Comparison of ENCODE assay signal across 17 cellular contexts in genomic region chr5:168296687-168297086, GRCh38. TPM values are rescaled to one million over a fixed set of nuclear protein-coding genes. Genes with fewer than 3 reads are reported as not detected.
DNase-seq lines count a peak whose midpoint lies in the region; ATAC-seq and TF ChIP-seq lines count a peak whose summit lies in the region.
"Had no signal": no experiment of that assay in that cellular context is flagged by ENCODE, and none has a peak within 500 bp of the region (broad histone marks: within the 10 kb centered on the region; RNA-seq: fewer than 3 reads in every experiment).

No MANE protein-coding gene starts in this region.

- TF ChIP-seq CTCF in Calu3 (IDR thresholded peaks at IDR 0.05; ENCODE audit: unreplicated experiment) (no peak), RWPE2 (IDR thresholded peaks at IDR 0.05; ENCODE audit: poor library complexity, severe bottlenecking) (no peak), stomach (IDR thresholded peaks at IDR 0.05) (no peak)

- intact Hi-C loops in Calu3 (cut with micrococcal nuclease; ENCODE audit: unreplicated experiment), result no loop called here
- intact Hi-C loops in stomach (cut with DNase I; ENCODE audit: low total_unique reads), result no loop called here

- H3K9me3 Mint-ChIP-seq in Calu3 (ENCODE audit: low read depth, unreplicated experiment), result no peaks in the 10 kb centered on the region
- H3K9me3 Mint-ChIP-seq: H9, IgD-negative memory B cell had no signal

- CTCF ChIA-PET in Calu3 (lab: Charles Lee), result interaction anchor here (1.3 to 1.8 kb wide), 4 partner anchors 15 to 63 kb away, joined by 8 to 11 read pairs (median 10); no protein-coding TSS in a partner anchor

- H3K4me1 ChIP-seq in RWPE2 (ENCODE audit: insufficient read depth, poor library complexity, severe bottlenecking), result peaks cover 56% of the 10 kb centered on the region
- peaks cover 18 to 68% (median 32%) of the 10 kb centered on the region in 4 donors for H3K4me1 ChIP-seq in stomach
- H3K4me1 ChIP-seq: SJCRH30 had no signal

- H3K27me3 ChIP-seq in RWPE2 (ENCODE audit: insufficient read depth, poor library complexity, severe bottlenecking), result no peaks in the 10 kb centered on the region
- peaks cover 0 to 40% (median 11%) of the 10 kb centered on the region in 3 donors for H3K27me3 ChIP-seq in stomach
- H3K27me3 ChIP-seq: SJCRH30 had no signal

- no peak for TF ChIP-seq POLR2A in stomach (IDR thresholded peaks at IDR 0.05)

- H3K9me3 ChIP-seq in RWPE2 (ENCODE audit: severe bottlenecking), result no peaks in the 10 kb centered on the region
- H3K9me3 ChIP-seq in stomach, result no peaks in the 10 kb centered on the region
- H3K9me3 ChIP-seq: SJCRH30 had no signal

- BruUV-seq in Calu3 (replicated peaks; lab: Mats Ljungman, UMichigan), result TSS peak; percentile 0

- H3K36me3 Mint-ChIP-seq in Calu3 (ENCODE audit: insufficient read depth, unreplicated experiment), result peaks cover 82% of the 10 kb centered on the region
- H3K36me3 Mint-ChIP-seq: IgD-negative memory B cell had no signal

- peak overlapping the region; percentile 81 for H3K27ac ChIP-seq in RWPE2 (ENCODE audit: poor library complexity, severe bottlenecking)
- H3K27ac ChIP-seq in stomach, result peak overlapping the region in 4 of 5 donors; percentile 72 to 85 (median 80)
- H3K27ac ChIP-seq: SJCRH30 had no signal

- peaks cover 28% of the 10 kb centered on the region for H3K36me3 ChIP-seq in RWPE2 (ENCODE audit: low read depth)
- no peaks in the 10 kb centered on the region for H3K36me3 ChIP-seq in stomach
- H3K36me3 ChIP-seq: SJCRH30 had no signal

- H3K4me3 ChIP-seq in RWPE2 (ENCODE audit: severe bottlenecking), result no peak overlapping the region
- no peak overlapping the region for H3K4me3 ChIP-seq in stomach
- H3K4me3 ChIP-seq: SJCRH30 had no signal

- H3K4me3 Mint-ChIP-seq in Calu3 (ENCODE audit: low read depth, unreplicated experiment), result peak overlapping the region; percentile 97
- H3K4me3 Mint-ChIP-seq: IgD-negative memory B cell had no signal

- H3K27ac Mint-ChIP-seq in Calu3 (ENCODE audit: unreplicated experiment), result peak overlapping the region; percentile 88
- H3K27ac Mint-ChIP-seq: IgD-negative memory B cell had no signal

- no peak for TF ChIP-seq EP300 in stomach (IDR thresholded peaks at IDR 0.05)

- WGBS in stomach, 5 donors, result 71 to 85% (median 84%) methylated on average over 2 of the region's 2 CpGs

- no peak for ATAC-seq in RWPE2 (ENCODE audit: low read depth)

- no peaks in the 10 kb centered on the region for H3K27me3 Mint-ChIP-seq in Calu3 (ENCODE audit: unreplicated experiment)

- DNase-seq in Calu3, result no peak
- DNase-seq in RWPE2 (ENCODE audit: low spot score), result no peak
- DNase-seq in islet precursor cell, result peak; percentile 50
- DNase-seq in stomach, result no peak
- DNase-seq in SW 1271 (lab: John Stamatoyannopoulos, UW), result no peak
- DNase-seq in H4 (ENCODE audit: low spot score), result no peak
- no peak for DNase-seq in NCI-H1930 (lab: John Stamatoyannopoulos, UW)
- DNase-seq: C1 segment of cervical spinal cord, H9, NCI-H1417, NCI-H2029, NCI-H2171, NCI-H446, NCI-H748 treated with DMSO at 0.1 percent for 48 hours, OCI-M1, SJCRH30 had no signal

- H3K4me1 Mint-ChIP-seq in Calu3 (ENCODE audit: low read depth, unreplicated experiment), result peaks cover 78% of the 10 kb centered on the region

RNA-seq across cellular contexts. Expression of gene WWC1, which starts 5.2 kb away (rescaled TPM):
- total RNA-seq in Calu3 (2022), result 190 TPM in 2 replicates
- 10 to 100 TPM; 18.1 to 82.6 (median 37.4) TPM for total RNA-seq in stomach
- polyA plus RNA-seq in stomach, result 10 to 100 TPM; 11.3 to 45.5 (median 16.6) TPM
- total RNA-seq in H4 (2014; rRNA removed; shearing (Covaris generic)), result 3.2 and 8.3 TPM in 2 replicates
- total RNA-seq: SJCRH30 had no signal
